ENCODE assay signal across 14 cellular contexts in genomic region chr10:15504101-15504840, GRCh38.
DNase-seq lines count a peak whose midpoint lies in the region; ATAC-seq, FAIRE-seq and TF ChIP-seq lines count a peak whose summit lies in the region.
"Had no signal": no experiment of that assay in that cellular context is flagged by ENCODE, and none has a peak within 500 bp of the region (broad histone marks: within the 10 kb centered on the region; RNA-seq: fewer than 3 reads in every experiment).

No MANE protein-coding gene starts in this region.

- H3K9me3 ChIP-seq in mesenchymal stem cell (ENCODE audit: control insufficient read depth, low read length) = peaks cover 7% of the 10 kb centered on the region
- H3K9me3 ChIP-seq in colonic mucosa = no peaks in the 10 kb centered on the region

- no peak overlapping the region for H2BK15ac ChIP-seq in mesenchymal stem cell (ENCODE audit: low read depth, poor library complexity, severe bottlenecking)

- H3K27me3 ChIP-seq in mesenchymal stem cell (ENCODE audit: control insufficient read depth in 1 of 2, insufficient read depth in 1 of 2, low read length in 2 of 2) (peaks cover 5 to 23% of the 10 kb centered on the region in 2 experiments), colonic mucosa (no peaks in the 10 kb centered on the region)

- intact Hi-C loops in colonic mucosa (cut with DNase I) = no loop called here

- WGBS in mesenchymal stem cell = 9% methylated on average over 8 of the region's 10 CpGs

- H4K91ac ChIP-seq in mesenchymal stem cell (ENCODE audit: low read length) = no peak overlapping the region

- no peaks in the 10 kb centered on the region for H3K4me1 ChIP-seq in mesenchymal stem cell (ENCODE audit: control insufficient read depth, insufficient read depth, low read depth, low read length)
- no peaks in the 10 kb centered on the region for H3K4me1 ChIP-seq in colonic mucosa

- peak overlapping the region; percentile 48 for H3K4me3 ChIP-seq in AG10803 (ENCODE audit: low read length)
- H3K4me3 ChIP-seq in mesenchymal stem cell (ENCODE audit: insufficient read depth in 1 of 2, low read depth in 1 of 2, low read length in 2 of 2) = peak overlapping the region in 1 of 2 experiments; percentile 69
- no peak overlapping the region for H3K4me3 ChIP-seq in colonic mucosa

- H4K8ac ChIP-seq in mesenchymal stem cell (ENCODE audit: low read length) = no peak overlapping the region

- no peak overlapping the region for H2BK120ac ChIP-seq in mesenchymal stem cell (ENCODE audit: low read depth, low read length)

- H2AFZ ChIP-seq in mesenchymal stem cell (ENCODE audit: low read depth, low read length) = no peak overlapping the region

- no peak overlapping the region for H3K14ac ChIP-seq in mesenchymal stem cell (ENCODE audit: low read length in 2 of 2)

- H3K23ac ChIP-seq in mesenchymal stem cell (ENCODE audit: low read length in 2 of 2) = no peak overlapping the region

- H2BK5ac ChIP-seq in mesenchymal stem cell (ENCODE audit: low read depth, low read length, poor library complexity, severe bottlenecking) = no peak overlapping the region

- ATAC-seq in GM19351 (IDR thresholded peaks at IDR 0.05; ENCODE audit: unreplicated experiment) = peak; percentile 83
- ATAC-seq in GM19023 (IDR thresholded peaks at IDR 0.05; ENCODE audit: unreplicated experiment) = no peak

- H3K9ac ChIP-seq in mesenchymal stem cell (ENCODE audit: low read length) (peak overlapping the region; percentile 89), colonic mucosa (ENCODE audit: low read depth in 2 of 2, low read length in 2 of 2) (no peak overlapping the region)

- no peak overlapping the region for H2BK12ac ChIP-seq in mesenchymal stem cell (ENCODE audit: low read length in 2 of 2)

- peak; percentile 82 for DNase-seq in AG10803 (ENCODE audit: low read depth)
- peak; percentile 5 for DNase-seq in amniotic epithelial cell (ENCODE audit: low read depth)
- peak; percentile 75 for DNase-seq in mesenchymal stem cell
- DNase-seq in colonic mucosa = no peak
- DNase-seq in NCI-H446 treated with DMSO at 0.1 percent for 48 hours (lab: John Stamatoyannopoulos, UW) = no peak
- DNase-seq in frontal cortex (ENCODE audit: low spot score in 2 of 2) = no peak
- DNase-seq: activated CD4-positive, alpha-beta T cell treated with anti-CD3 and anti-CD28 coated beads, Interleukin-2, amount 10 ng/mL, durations not matched to agents 7 days and 5 days; activated naive CD8-positive, alpha-beta T cell treated with anti-CD3 and anti-CD28 coated beads, Interleukin-2, amount 10 ng/mL, durations not matched to agents 7 days and 5 days; NCI-H1105 treated with DMSO at 0.1 percent for 48 hours; NCI-H524; retina had no signal

- H3K27ac ChIP-seq in mesenchymal stem cell (ENCODE audit: low read length, poor library complexity, severe bottlenecking) (no peak overlapping the region), colonic mucosa (no peak overlapping the region)
- H3K27ac ChIP-seq: HL-60 had no signal

- H2AK5ac ChIP-seq in mesenchymal stem cell (ENCODE audit: low read length, severe bottlenecking) = no peak overlapping the region

- no peak overlapping the region for H3K18ac ChIP-seq in mesenchymal stem cell (ENCODE audit: low read depth in 1 of 2, low read length in 2 of 2)

- FAIRE-seq in frontal cortex (lab: Jason Lieb, UNC) = no peak

- no peak overlapping the region for H3K4me2 ChIP-seq in mesenchymal stem cell (ENCODE audit: low read length, poor library complexity, severe bottlenecking)

- no peak overlapping the region for H3K4ac ChIP-seq in mesenchymal stem cell (ENCODE audit: low read depth in 1 of 2, low read length in 2 of 2)

- no peaks in the 10 kb centered on the region for H3K36me3 ChIP-seq in mesenchymal stem cell (ENCODE audit: control insufficient read depth in 1 of 2, insufficient read depth in 2 of 2, low read depth in 1 of 2, low read length in 2 of 2)
- no peaks in the 10 kb centered on the region for H3K36me3 ChIP-seq in colonic mucosa

- H3K79me1 ChIP-seq in mesenchymal stem cell (replicated peaks; ENCODE audit: low read length, poor library complexity, severe bottlenecking) = no peaks in the 10 kb centered on the region

- no peak for TF ChIP-seq CTCF in AG10803 (conservative IDR thresholded peaks at IDR 0.05; ENCODE audit: low read length)
- no peak for TF ChIP-seq CTCF in colonic mucosa (IDR thresholded peaks at IDR 0.05)

Comparison
In these comparisons a context has a peak if more than half of its experiments do, and no peak if none do; other contexts are left out.
1. DNase-seq: peak in AG10803 (single experiment), amniotic epithelial cell (single experiment) and mesenchymal stem cell (single experiment); none in colonic mucosa (single experiment), NCI-H446 treated with DMSO at 0.1 percent for 48 hours (single experiment) and frontal cortex (0 of 2).